ENCODE assay signal across 9 cellular contexts in the genomic region with DNA sequence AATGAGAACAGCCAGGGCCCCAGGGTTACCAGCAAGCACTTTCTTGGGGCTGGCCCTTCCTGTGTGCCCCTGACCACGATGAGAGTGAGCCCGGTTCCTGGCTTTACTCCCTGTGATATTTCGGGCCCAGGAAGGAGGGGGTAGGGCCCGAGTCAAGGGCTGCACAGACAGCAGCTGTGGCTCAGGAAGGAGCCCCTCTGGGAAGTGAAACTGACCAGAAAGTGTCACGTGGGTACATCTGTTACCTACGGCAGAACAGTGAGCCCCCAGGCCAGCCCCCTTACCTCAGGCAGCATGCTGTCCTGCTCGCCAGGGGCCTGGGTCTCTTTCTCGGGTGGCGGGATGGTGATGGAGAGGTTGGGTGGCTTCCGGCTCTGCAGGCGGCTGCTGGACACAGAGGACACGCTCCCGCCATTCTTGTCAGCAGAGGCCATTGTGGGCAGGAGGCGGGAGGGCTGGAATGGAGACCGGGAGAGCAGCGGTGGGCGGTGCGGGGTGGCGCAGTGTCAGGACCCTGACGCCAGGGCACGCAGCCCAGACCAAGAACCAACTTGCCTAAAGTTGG. TPM values are rescaled to one million over a fixed set of nuclear protein-coding genes. Genes with fewer than 3 reads are reported as not detected.
DNase-seq lines count a peak whose midpoint lies in the region; ATAC-seq and TF ChIP-seq lines count a peak whose summit lies in the region.
"Had no signal": no experiment of that assay in that cellular context is flagged by ENCODE, and none has a peak within 500 bp of the region (broad histone marks: within the 10 kb centered on the region; RNA-seq: fewer than 3 reads in every experiment).

No MANE protein-coding gene starts in this region.

- no peaks in the 10 kb centered on the region for H3K9me3 Mint-ChIP-seq in activated T-helper 1 cell treated with anti-CD3 and anti-CD28 coated beads, Interleukin-12 subunit alpha, Interleukin-12 subunit beta, Interleukin-2, Interleukin-4 antibody, amounts not matched to agents 30 ng/mL and 10 ng/mL and 1 ng/mL, durations not matched to agents 14 hours and 24 hours and 36 hours
- no peaks in the 10 kb centered on the region for H3K9me3 Mint-ChIP-seq in mesothelial cell of epicardium

- H3K4me1 Mint-ChIP-seq in activated T-helper 1 cell treated with anti-CD3 and anti-CD28 coated beads, Interleukin-12 subunit alpha, Interleukin-12 subunit beta, Interleukin-2, Interleukin-4 antibody, amounts not matched to agents 30 ng/mL and 10 ng/mL and 1 ng/mL, durations not matched to agents 14 hours and 24 hours and 36 hours (ENCODE audit: low read depth) = peaks cover 11% of the 10 kb centered on the region
- no peaks in the 10 kb centered on the region for H3K4me1 Mint-ChIP-seq in mesothelial cell of epicardium

- peak overlapping the region; percentile 95 for H3K27ac ChIP-seq in OCI-LY7 (ENCODE audit: low read depth, low read length, poor library complexity, severe bottlenecking)

- H3K36me3 ChIP-seq in OCI-LY7 (ENCODE audit: insufficient read depth, low read length) = peaks cover 46% of the 10 kb centered on the region

- peak overlapping the region; percentile 67 for H3K4me3 ChIP-seq in OCI-LY7 (ENCODE audit: low read depth, low read length, poor library complexity, severe bottlenecking)

- peak overlapping the region; percentile 88 for H3K4me2 ChIP-seq in OCI-LY7 (ENCODE audit: low read length)

- H4K20me1 ChIP-seq in OCI-LY7 (ENCODE audit: insufficient read depth, low read length) = no peaks in the 10 kb centered on the region

- H3K27me3 Mint-ChIP-seq in activated T-helper 1 cell treated with anti-CD3 and anti-CD28 coated beads, Interleukin-12 subunit alpha, Interleukin-12 subunit beta, Interleukin-2, Interleukin-4 antibody, amounts not matched to agents 30 ng/mL and 10 ng/mL and 1 ng/mL, durations not matched to agents 14 hours and 24 hours and 36 hours (ENCODE audit: insufficient read depth) = no peaks in the 10 kb centered on the region
- H3K27me3 Mint-ChIP-seq in mesothelial cell of epicardium (ENCODE audit: low read depth) = no peaks in the 10 kb centered on the region

- intact Hi-C loops in OCI-LY7 (cut with micrococcal nuclease; ENCODE audit: unreplicated experiment) = loop anchor here (1.0 to 5.0 kb wide), 4 partner anchors 15 to 601 kb away; partner anchors contain the start of gene RHBDF2
- intact Hi-C loops in activated T-helper 1 cell treated with anti-CD3 and anti-CD28 coated beads, Interleukin-12 subunit alpha, Interleukin-12 subunit beta, Interleukin-2, Interleukin-4 antibody, amounts not matched to agents 30 ng/mL and 10 ng/mL and 1 ng/mL, durations not matched to agents 14 hours and 24 hours and 36 hours (cut with micrococcal nuclease) = no loop called here

- no peak overlapping the region for H3K4me3 Mint-ChIP-seq in activated T-helper 1 cell treated with anti-CD3 and anti-CD28 coated beads, Interleukin-12 subunit alpha, Interleukin-12 subunit beta, Interleukin-2, Interleukin-4 antibody, amounts not matched to agents 30 ng/mL and 10 ng/mL and 1 ng/mL, durations not matched to agents 14 hours and 24 hours and 36 hours
- no peak overlapping the region for H3K4me3 Mint-ChIP-seq in mesothelial cell of epicardium

- POLR2A ChIA-PET in OCI-LY7 (lab: Charles Lee) = interaction anchor here (0.5 to 4.7 kb wide), 12 partner anchors 11 to 751 kb away, joined by 3 to 57 read pairs (median 6); partner anchors contain the start of genes AANAT, PRPSAP1, RHBDF2 and UBE2O

- CTCF ChIA-PET in OCI-LY7 (lab: Charles Lee; ENCODE audit: unreplicated experiment) = interaction anchor here (0.7 to 1.9 kb wide), 8 partner anchors 10 to 112 kb away, joined by 4 to 15 read pairs (median 6); partner anchors contain the start of gene AANAT

- peaks cover 32% of the 10 kb centered on the region for H3K36me3 Mint-ChIP-seq in activated T-helper 1 cell treated with anti-CD3 and anti-CD28 coated beads, Interleukin-12 subunit alpha, Interleukin-12 subunit beta, Interleukin-2, Interleukin-4 antibody, amounts not matched to agents 30 ng/mL and 10 ng/mL and 1 ng/mL, durations not matched to agents 14 hours and 24 hours and 36 hours (ENCODE audit: low read depth)
- H3K36me3 Mint-ChIP-seq in mesothelial cell of epicardium = no peaks in the 10 kb centered on the region

- peak; percentile 61 for ATAC-seq in GM18498 (IDR thresholded peaks at IDR 0.05; ENCODE audit: unreplicated experiment)
- peak; percentile 53 for ATAC-seq in HG02610 (IDR thresholded peaks at IDR 0.05; ENCODE audit: unreplicated experiment)
- ATAC-seq: HCT116 had no signal

- no peaks in the 10 kb centered on the region for H3K9me3 ChIP-seq in OCI-LY7 (ENCODE audit: low read length)

- no peaks in the 10 kb centered on the region for H3K9me2 ChIP-seq in OCI-LY7 (ENCODE audit: insufficient read depth, low read length)

- no peak overlapping the region for H2AFZ ChIP-seq in OCI-LY7 (ENCODE audit: low read length)

- peaks cover 84% of the 10 kb centered on the region for H3K4me1 ChIP-seq in OCI-LY7 (ENCODE audit: insufficient read depth, low read length, poor library complexity, severe bottlenecking)

- no peak overlapping the region for H3K27ac Mint-ChIP-seq in activated T-helper 1 cell treated with anti-CD3 and anti-CD28 coated beads, Interleukin-12 subunit alpha, Interleukin-12 subunit beta, Interleukin-2, Interleukin-4 antibody, amounts not matched to agents 30 ng/mL and 10 ng/mL and 1 ng/mL, durations not matched to agents 14 hours and 24 hours and 36 hours
- no peak overlapping the region for H3K27ac Mint-ChIP-seq in mesothelial cell of epicardium

- no peak for TF ChIP-seq CTCF in OCI-LY7 (conservative IDR thresholded peaks at IDR 0.05; ENCODE audit: low read length)
- no peak for TF ChIP-seq CTCF in mesothelial cell of epicardium (IDR thresholded peaks at IDR 0.05; ENCODE audit: unreplicated experiment)

- DNase-seq in OCI-LY7 (ENCODE audit: low spot score) (peak; percentile 98), mucosa of gallbladder (ENCODE audit: low spot score) (peak; percentile 31), NCI-H1105 treated with DMSO at 0.1 percent for 48 hours (lab: John Stamatoyannopoulos, UW) (no peak), NCI-H1048 (lab: John Stamatoyannopoulos, UW) (no peak), mesothelial cell of epicardium (ENCODE audit: low spot score in 2 of 2, unreplicated experiment in 2 of 2) (no peak)
- no peak for DNase-seq in activated T-helper 1 cell treated with anti-CD3 and anti-CD28 coated beads, Interleukin-12 subunit alpha, Interleukin-12 subunit beta, Interleukin-2, Interleukin-4 antibody, amounts not matched to agents 30 ng/mL and 10 ng/mL and 1 ng/mL, durations not matched to agents 14 hours and 24 hours and 36 hours (ENCODE audit: low spot score)

- peaks cover 6% of the 10 kb centered on the region; the same call in 1 of the 2 replicates for H3K79me2 ChIP-seq in OCI-LY7 (ENCODE audit: insufficient read depth, low read depth, low read length)

- BruUV-seq in OCI-LY7 (replicated peaks; lab: Mats Ljungman, UMichigan) = TSS peak; percentile 44

RNA-seq across cellular contexts. Expression of gene AANAT, which starts 13.8 kb away (rescaled TPM):
- total RNA-seq in OCI-LY7 (2014; rRNA removed; shearing (Covaris generic)) = not detected in 2 replicates
- total RNA-seq in OCI-LY7 (2022) = not detected in 2 replicates
- total RNA-seq in mucosa of gallbladder = not detected
- not detected in 2 replicates for total RNA-seq in activated T-helper 1 cell treated with anti-CD3 and anti-CD28 coated beads, Interleukin-12 subunit alpha, Interleukin-12 subunit beta, Interleukin-2, Interleukin-4 antibody, amounts not matched to agents 30 ng/mL and 10 ng/mL and 1 ng/mL, durations not matched to agents 14 hours and 24 hours and 36 hours
- 0.22 to 0.40 TPM in 2 of 3 replicates, not detected in the other for total RNA-seq in mesothelial cell of epicardium

RNA-seq across cellular contexts. Expression of gene RHBDF2, which starts 20.1 kb away (rescaled TPM):
- 122 and 144 TPM in 2 replicates for total RNA-seq in OCI-LY7 (2014; rRNA removed; shearing (Covaris generic))
- total RNA-seq in OCI-LY7 (2022) (158 and 173 TPM in 2 replicates), mucosa of gallbladder (48.8 TPM), mesothelial cell of epicardium (19.1 to 21.6 TPM (median 21.5 TPM) in 3 replicates)
- total RNA-seq in activated T-helper 1 cell treated with anti-CD3 and anti-CD28 coated beads, Interleukin-12 subunit alpha, Interleukin-12 subunit beta, Interleukin-2, Interleukin-4 antibody, amounts not matched to agents 30 ng/mL and 10 ng/mL and 1 ng/mL, durations not matched to agents 14 hours and 24 hours and 36 hours = 53.2 and 53.7 TPM in 2 replicates

RNA-seq across cellular contexts. Expression of gene UBE2O, which starts 28.2 kb away (rescaled TPM):
- total RNA-seq in OCI-LY7 (2014; rRNA removed; shearing (Covaris generic)) = 43.4 and 55.1 TPM in 2 replicates
- total RNA-seq in OCI-LY7 (2022) (71.0 and 79.6 TPM in 2 replicates), mucosa of gallbladder (26.0 TPM), mesothelial cell of epicardium (42.7 to 46.3 TPM (median 44.3 TPM) in 3 replicates)
- 44.9 and 45.1 TPM in 2 replicates for total RNA-seq in activated T-helper 1 cell treated with anti-CD3 and anti-CD28 coated beads, Interleukin-12 subunit alpha, Interleukin-12 subunit beta, Interleukin-2, Interleukin-4 antibody, amounts not matched to agents 30 ng/mL and 10 ng/mL and 1 ng/mL, durations not matched to agents 14 hours and 24 hours and 36 hours

RNA-seq across cellular contexts. Expression of gene CYGB, which starts 56.3 kb away (rescaled TPM):
- total RNA-seq in OCI-LY7 (2014; rRNA removed; shearing (Covaris generic)) = 0.33 and 0.57 TPM in 2 replicates
- 0.22 and 0.44 TPM in 2 replicates for total RNA-seq in OCI-LY7 (2022)
- total RNA-seq in mucosa of gallbladder = 14.7 TPM
- not detected in 2 replicates for total RNA-seq in activated T-helper 1 cell treated with anti-CD3 and anti-CD28 coated beads, Interleukin-12 subunit alpha, Interleukin-12 subunit beta, Interleukin-2, Interleukin-4 antibody, amounts not matched to agents 30 ng/mL and 10 ng/mL and 1 ng/mL, durations not matched to agents 14 hours and 24 hours and 36 hours
- 8.6 to 10.4 TPM (median 10.1 TPM) in 3 replicates for total RNA-seq in mesothelial cell of epicardium

RNA-seq across cellular contexts. Expression of gene PRCD, which starts 58.7 kb away (rescaled TPM):
- 5.7 and 6.3 TPM in 2 replicates for total RNA-seq in OCI-LY7 (2014; rRNA removed; shearing (Covaris generic))
- total RNA-seq in OCI-LY7 (2022) = 11.7 and 15.9 TPM in 2 replicates
- 4.3 TPM for total RNA-seq in mucosa of gallbladder
- total RNA-seq in activated T-helper 1 cell treated with anti-CD3 and anti-CD28 coated beads, Interleukin-12 subunit alpha, Interleukin-12 subunit beta, Interleukin-2, Interleukin-4 antibody, amounts not matched to agents 30 ng/mL and 10 ng/mL and 1 ng/mL, durations not matched to agents 14 hours and 24 hours and 36 hours = not detected in 2 replicates
- 8.7 to 9.9 TPM (median 9.9 TPM) in 3 replicates for total RNA-seq in mesothelial cell of epicardium

Comparison
In these comparisons a context has a peak if more than half of its experiments do, and no peak if none do; other contexts are left out.
1. DNase-seq: peak in OCI-LY7 (single experiment) and mucosa of gallbladder (single experiment); none in activated T-helper 1 cell treated with anti-CD3 and anti-CD28 coated beads, Interleukin-12 subunit alpha, Interleukin-12 subunit beta, Interleukin-2, Interleukin-4 antibody, amounts not matched to agents 30 ng/mL and 10 ng/mL and 1 ng/mL, durations not matched to agents 14 hours and 24 hours and 36 hours (single experiment), NCI-H1105 treated with DMSO at 0.1 percent for 48 hours (single experiment), NCI-H1048 (single experiment) and mesothelial cell of epicardium (0 of 2).